10 cellular contexts compared by ENCODE assay signal in the genomic region with DNA sequence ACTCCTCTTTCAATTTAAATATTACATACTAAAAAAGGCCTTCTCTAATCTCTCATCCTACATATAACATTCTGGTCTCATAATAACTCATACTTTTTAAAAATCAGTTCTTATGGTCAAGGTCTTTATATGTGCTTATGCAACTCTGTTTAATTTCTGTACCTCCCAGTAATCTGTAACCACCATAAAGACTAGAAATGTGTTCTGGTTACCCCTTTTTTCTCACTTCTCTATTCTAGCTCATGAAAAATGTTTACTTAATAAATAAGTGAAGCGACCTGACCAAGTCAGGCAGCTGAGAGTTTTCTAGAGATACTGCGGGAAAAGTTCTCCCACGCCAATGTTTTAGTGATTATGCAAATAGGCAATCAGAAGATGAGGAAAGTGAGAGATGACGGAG.
"Had no signal": no experiment of that assay in that cellular context is flagged by ENCODE, and none has a peak within 500 bp of the region (broad histone marks: within the 10 kb centered on the region; RNA-seq: fewer than 3 reads in every experiment).

No MANE protein-coding gene starts in this region.

- H3K4me1 ChIP-seq: HAP-1 had no signal

- H3K4me3 ChIP-seq: GM23248, HAP-1, K562 had no signal

- H3K36me3 ChIP-seq: HAP-1 had no signal

- H3K27ac ChIP-seq: GM23248 had no signal

- ATAC-seq: HCT116, K562 had no signal

- DNase-seq: GM23248, GOT3, H7, HFFc6, IMR-90, KG1 had no signal

- H3K9me3 ChIP-seq: HAP-1 had no signal

- FAIRE-seq: HTR-8/SVneo, K562 had no signal

- H2AFZ ChIP-seq: GM23248 had no signal

- H3K9ac ChIP-seq: GM23248 had no signal
